9 cellular contexts compared by ENCODE assay signal in genomic region chr15:35546581-35547381, GRCh38. TPM values are rescaled to one million over a fixed set of nuclear protein-coding genes. Genes with fewer than 3 reads are reported as not detected.
DNase-seq lines count a peak whose midpoint lies in the region; ATAC-seq, FAIRE-seq and TF ChIP-seq lines count a peak whose summit lies in the region.
"Had no signal": no experiment of that assay in that cellular context is flagged by ENCODE, and none has a peak within 500 bp of the region (broad histone marks: within the 10 kb centered on the region; RNA-seq: fewer than 3 reads in every experiment).

No MANE protein-coding gene starts in this region.

- peak; percentile 29 for ATAC-seq in aorta (ENCODE audit: low FRiP score)

- peak overlapping the region; percentile 52 for H3K4me3 ChIP-seq in HL-60 (replicated peaks; ENCODE audit: insufficient read depth, low read length)
- H3K4me3 ChIP-seq in bronchial epithelial cell (ENCODE audit: low read depth, low read length) = peak overlapping the region; percentile 86
- H3K4me3 ChIP-seq in mesodermal cell (ENCODE audit: extremely low read depth, insufficient read depth, low read length, poor library complexity, severe bottlenecking) = peak overlapping the region; percentile 48
- H3K4me3 ChIP-seq in aorta (ENCODE audit: low read length in 2 of 2) = peak overlapping the region; percentile 40 to 90

- TF ChIP-seq CTCF in HL-60 (IDR thresholded peaks at IDR 0.05; ENCODE audit: insufficient read depth, low read length) (no peak), bronchial epithelial cell (IDR thresholded peaks at IDR 0.05; ENCODE audit: insufficient read depth, low read length, severe bottlenecking) (no peak)

- no peaks in the 10 kb centered on the region for H3K4me1 ChIP-seq in mesodermal cell (ENCODE audit: control insufficient read depth, insufficient read depth, low read length, poor library complexity, severe bottlenecking)
- H3K4me1 ChIP-seq in aorta (ENCODE audit: control insufficient read depth in 1 of 2, insufficient read depth in 2 of 2, low read length in 2 of 2) = no peaks in the 10 kb centered on the region

- H3K27ac ChIP-seq in HL-60 (replicated peaks) (peak overlapping the region; percentile 97), mesodermal cell (ENCODE audit: low read depth, low read length, severe bottlenecking) (peak overlapping the region; percentile 98), aorta (ENCODE audit: low read depth in 1 of 2, low read length in 2 of 2) (no peak overlapping the region)

- no peaks in the 10 kb centered on the region for H3K9me3 ChIP-seq in mesodermal cell (ENCODE audit: control insufficient read depth, low read length)
- no peaks in the 10 kb centered on the region for H3K9me3 ChIP-seq in aorta (ENCODE audit: control insufficient read depth, low read length)

- DNase-seq in DMS 273 (lab: John Stamatoyannopoulos, UW; ENCODE audit: unreplicated experiment) = peak; percentile 57
- no peak for DNase-seq in DMS 273 treated with DMSO at 0.1 percent for 48 hours (lab: John Stamatoyannopoulos, UW)
- DNase-seq in HL-60 (ENCODE audit: low read depth in 1 of 2, low spot score in 1 of 2) = no peak
- no peak for DNase-seq in bronchial epithelial cell (ENCODE audit: low read depth)
- no peak for DNase-seq in aorta
- DNase-seq in HK-2 (ENCODE audit: unreplicated experiment) = no peak
- no peak for DNase-seq in NCI-H2107 treated with DMSO at 0.1 percent for 48 hours (lab: John Stamatoyannopoulos, UW; ENCODE audit: unreplicated experiment)

- H3K27me3 ChIP-seq in HL-60 (ENCODE audit: insufficient read depth, poor library complexity, severe bottlenecking) (no peaks in the 10 kb centered on the region), bronchial epithelial cell (ENCODE audit: control insufficient read depth, insufficient read depth, low read length) (no peaks in the 10 kb centered on the region), aorta (ENCODE audit: control insufficient read depth in 1 of 2, insufficient read depth in 2 of 2, low read length in 1 of 2) (no peaks in the 10 kb centered on the region)

- no peaks in the 10 kb centered on the region for H3K36me3 ChIP-seq in bronchial epithelial cell (ENCODE audit: control insufficient read depth, insufficient read depth, low read length)
- no peaks in the 10 kb centered on the region for H3K36me3 ChIP-seq in mesodermal cell (ENCODE audit: control insufficient read depth, insufficient read depth, low read length)
- H3K36me3 ChIP-seq in aorta (ENCODE audit: control insufficient read depth in 1 of 2, insufficient read depth in 2 of 2, low read length in 1 of 2) = no peaks in the 10 kb centered on the region

- intact Hi-C loops in aorta (cut with DNase I) = loop anchor here (5.0 to 10.0 kb wide), 4 partner anchors 61 to 208 kb away; no protein-coding TSS in a partner anchor

- no peak for FAIRE-seq in bronchial epithelial cell (lab: Jason Lieb, UNC)
- FAIRE-seq: A204.1 had no signal

- WGBS in mesodermal cell (ENCODE audit: insufficient coverage in 2 of 2), 2 experiments = 88 to 90% methylated on average over 7 to 9 of the region's 11 CpGs
- 67 to 73% methylated on average over 11 of the region's 11 CpGs for WGBS in aorta, 2 donors

RNA-seq across cellular contexts. Expression of gene DPH6, which starts 0.8 kb away (rescaled TPM):
- total RNA-seq in bronchial epithelial cell (18.4 and 18.6 TPM in 2 replicates), aorta (10 to 100 TPM; 19.7 to 21.0 TPM)
- polyA plus RNA-seq in mesodermal cell (2013, experiment 1 of 2) = 6.9 TPM
- polyA plus RNA-seq in mesodermal cell (2013, experiment 2 of 2) = 6.5 TPM
- 1 to 10 TPM; 4.8 to 6.1 TPM for polyA plus RNA-seq in aorta

Comparison
In these comparisons a context has a peak if more than half of its experiments do, and no peak if none do; other contexts are left out.
1. H3K27ac ChIP-seq: peak in HL-60 (single experiment) and mesodermal cell (single experiment); none in aorta (0 of 2).
2. Peak in every context shown above with its lines, with median percentiles within 50 percentile points of each other: H3K4me3 ChIP-seq.